8 cellular contexts compared by ENCODE assay signal in genomic region chr7:106659369-106659962, GRCh38. TPM values are rescaled to one million over a fixed set of nuclear protein-coding genes. Genes with fewer than 3 reads are reported as not detected.
DNase-seq lines count a peak whose midpoint lies in the region; ATAC-seq and TF ChIP-seq lines count a peak whose summit lies in the region.

No MANE protein-coding gene starts in this region.

- POLR2A ChIA-PET in activated B cell treated with CpG ODN at 0.5 μM for 24 hours (lab: Charles Lee) = interaction anchor here (0.8 to 4.3 kb wide), 6 partner anchors 59 to 234 kb away, joined by 3 to 72 read pairs (median 9); no protein-coding TSS in a partner anchor

- peak overlapping the region; percentile 57 for H3K4me3 ChIP-seq in iPS-11a (ENCODE audit: low read depth, low read length)

- peaks cover 6% of the 10 kb centered on the region for H3K36me3 Mint-ChIP-seq in activated B cell treated with CpG ODN at 0.5 μM for 24 hours (ENCODE audit: low read depth)
- H3K36me3 Mint-ChIP-seq in stimulated activated effector memory CD8-positive, alpha-beta T cell treated with anti-CD3 and anti-CD28 coated beads, Interleukin-12 subunit alpha, Interleukin-12 subunit beta, amount 100 ng/mL, for 72 hours = peaks cover 21% of the 10 kb centered on the region

- peaks cover 34% of the 10 kb centered on the region for H3K4me1 Mint-ChIP-seq in activated B cell treated with CpG ODN at 0.5 μM for 24 hours
- peaks cover 23% of the 10 kb centered on the region for H3K4me1 Mint-ChIP-seq in stimulated activated effector memory CD8-positive, alpha-beta T cell treated with anti-CD3 and anti-CD28 coated beads, Interleukin-12 subunit alpha, Interleukin-12 subunit beta, amount 100 ng/mL, for 72 hours

- no peak for TF ChIP-seq CTCF in activated B cell treated with CpG ODN at 0.5 μM for 24 hours (IDR thresholded peaks at IDR 0.05)

- ATAC-seq in activated B cell treated with CpG ODN at 0.5 μM for 24 hours (ENCODE audit: low read depth) (no peak), HG03342 (IDR thresholded peaks at IDR 0.05; ENCODE audit: unreplicated experiment) (no peak)
- ATAC-seq in stimulated activated effector memory CD8-positive, alpha-beta T cell treated with anti-CD3 and anti-CD28 coated beads, Interleukin-12 subunit alpha, Interleukin-12 subunit beta, amount 100 ng/mL, for 72 hours = no peak

- intact Hi-C loops in activated B cell treated with CpG ODN at 0.5 μM for 24 hours (cut with micrococcal nuclease) = no loop called here

- DNase-seq in NCI-H146 treated with DMSO at 0.1 percent for 48 hours (lab: John Stamatoyannopoulos, UW; ENCODE audit: unreplicated experiment) (peak; percentile 62), NCI-H146 (lab: John Stamatoyannopoulos, UW) (no peak), activated B cell treated with CpG ODN at 0.5 μM for 24 hours (no peak), hypothalamus (lab: John Stamatoyannopoulos, UW) (no peak)
- no peak for DNase-seq in stimulated activated effector memory CD8-positive, alpha-beta T cell treated with anti-CD3 and anti-CD28 coated beads, Interleukin-12 subunit alpha, Interleukin-12 subunit beta, amount 100 ng/mL, for 72 hours (ENCODE audit: low spot score in 2 of 2)
- DNase-seq in activated CD4-positive, alpha-beta T cell treated with anti-CD3 and anti-CD28 coated beads for 4 hours = no peak

- no peaks in the 10 kb centered on the region for H3K27me3 Mint-ChIP-seq in activated B cell treated with CpG ODN at 0.5 μM for 24 hours

- H3K4me3 Mint-ChIP-seq in activated B cell treated with CpG ODN at 0.5 μM for 24 hours = peak overlapping the region; percentile 94
- peak overlapping the region; percentile 80 for H3K4me3 Mint-ChIP-seq in stimulated activated effector memory CD8-positive, alpha-beta T cell treated with anti-CD3 and anti-CD28 coated beads, Interleukin-12 subunit alpha, Interleukin-12 subunit beta, amount 100 ng/mL, for 72 hours

- no peaks in the 10 kb centered on the region for H3K9me3 Mint-ChIP-seq in activated B cell treated with CpG ODN at 0.5 μM for 24 hours
- peaks cover 2% of the 10 kb centered on the region for H3K9me3 Mint-ChIP-seq in stimulated activated effector memory CD8-positive, alpha-beta T cell treated with anti-CD3 and anti-CD28 coated beads, Interleukin-12 subunit alpha, Interleukin-12 subunit beta, amount 100 ng/mL, for 72 hours

- CTCF ChIA-PET in activated B cell treated with CpG ODN at 0.5 μM for 24 hours (lab: Charles Lee) = interaction anchor here (0.6 to 9.4 kb wide), 12 partner anchors 19 to 375 kb away, joined by 3 to 245 read pairs (median 5); partner anchors contain the start of gene NAMPT

- peak overlapping the region; percentile 78 for H3K27ac Mint-ChIP-seq in activated B cell treated with CpG ODN at 0.5 μM for 24 hours
- peak overlapping the region; percentile 96 for H3K27ac Mint-ChIP-seq in stimulated activated effector memory CD8-positive, alpha-beta T cell treated with anti-CD3 and anti-CD28 coated beads, Interleukin-12 subunit alpha, Interleukin-12 subunit beta, amount 100 ng/mL, for 72 hours

RNA-seq across cellular contexts. Expression of gene CCDC71L, which starts 1.5 kb away (rescaled TPM):
- 33.1 and 34.3 TPM in 2 replicates for total RNA-seq in activated B cell treated with CpG ODN at 0.5 μM for 24 hours
